ENCODE assay signal across 9 cellular contexts in the genomic region with DNA sequence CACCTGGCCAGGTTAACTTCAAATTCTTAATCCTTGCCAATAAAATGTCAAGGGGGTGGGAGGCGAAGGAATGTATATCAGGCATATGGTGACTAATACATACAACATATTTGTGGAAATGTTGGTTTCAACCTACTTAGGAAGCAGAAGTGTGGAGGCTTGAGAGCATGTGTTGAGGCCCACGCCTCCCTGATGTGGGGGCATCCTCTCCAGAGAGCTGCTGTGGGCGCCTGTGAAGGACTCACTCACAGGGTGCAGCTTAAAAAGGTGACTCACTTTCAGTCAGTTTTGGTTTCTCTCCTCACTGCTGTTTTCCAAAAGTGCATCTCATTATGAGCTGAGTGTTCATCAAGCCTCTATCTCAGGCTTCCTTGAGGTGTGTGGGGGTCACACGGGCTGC. TPM values are rescaled to one million over a fixed set of nuclear protein-coding genes. Genes with fewer than 3 reads are reported as not detected.
DNase-seq lines count a peak whose midpoint lies in the region; ATAC-seq and TF ChIP-seq lines count a peak whose summit lies in the region.
"Had no signal": no experiment of that assay in that cellular context is flagged by ENCODE, and none has a peak within 500 bp of the region (broad histone marks: within the 10 kb centered on the region; RNA-seq: fewer than 3 reads in every experiment).

No MANE protein-coding gene starts in this region.

- intact Hi-C loops in stomach (cut with DNase I; ENCODE audit: low total_unique reads) = no loop called here

- H3F3A ChIP-seq in GM23338 (replicated peaks; ENCODE audit: low read depth) = no peaks in the 10 kb centered on the region

- no peaks in the 10 kb centered on the region for H3K36me3 Mint-ChIP-seq in GM23338 (ENCODE audit: low read depth)

- no peaks in the 10 kb centered on the region for H3K36me3 ChIP-seq in GM23338 (ENCODE audit: insufficient read depth)
- H3K36me3 ChIP-seq in stomach = no peaks in the 10 kb centered on the region

- H3K4me1 ChIP-seq in GM23338 (ENCODE audit: insufficient read depth) (no peaks in the 10 kb centered on the region; the same call in 1 of the 2 replicates), stomach (peaks cover 0 to 2% (median under 1%) of the 10 kb centered on the region in 4 donors)

- DNase-seq in GM13977 (ENCODE audit: low spot score) (peak; percentile 52), GM23338 (ENCODE audit: low spot score) (no peak), RKO (ENCODE audit: low spot score) (peak; percentile 7), non-pigmented ciliary epithelial cell (ENCODE audit: low read depth) (peak; percentile 91), NCI-H82 (lab: John Stamatoyannopoulos, UW) (no peak), NCI-H2029 (lab: John Stamatoyannopoulos, UW) (no peak), stomach (no peak)
- DNase-seq: NCI-H510A had no signal

- H3K9me3 Mint-ChIP-seq in GM23338 = peaks cover 8% of the 10 kb centered on the region; the same call in 1 of the 3 replicates

- no peak overlapping the region for H3K4me2 ChIP-seq in GM23338

- in situ Hi-C loops in GM13977 (cut with MboI; ENCODE audit: low pct_unique_long_range_greater_than_20kb, low sequenced_read_pairs, unreplicated experiment) = no loop called here

- peaks cover 9% of the 10 kb centered on the region for H3K4me1 Mint-ChIP-seq in GM23338

- no peaks in the 10 kb centered on the region for H3K79me2 ChIP-seq in GM23338 (replicated peaks; ENCODE audit: insufficient read depth)

- no peak overlapping the region for H3K4me3 ChIP-seq in GM23338
- H3K4me3 ChIP-seq in stomach = no peak overlapping the region

- H3K27ac ChIP-seq in GM23338 (ENCODE audit: low read depth) (no peak overlapping the region), stomach (no peak overlapping the region)

- H2AFZ ChIP-seq in GM23338 = peak overlapping the region; percentile 80; the same call in 1 of the 2 replicates

- no peak overlapping the region for H3K4me3 Mint-ChIP-seq in GM23338

- no peak overlapping the region for H3K27ac Mint-ChIP-seq in GM23338

- no peaks in the 10 kb centered on the region for H3K27me3 ChIP-seq in GM23338 (ENCODE audit: insufficient read depth)
- H3K27me3 ChIP-seq in stomach = no peaks in the 10 kb centered on the region

- TF ChIP-seq CTCF in GM13977 (IDR thresholded peaks at IDR 0.05; ENCODE audit: extremely low read depth, insufficient read depth, missing control alignments) (no peak), GM23338 (conservative IDR thresholded peaks at IDR 0.05; ENCODE audit: low read depth in 2 of 2) (no peak), stomach (IDR thresholded peaks at IDR 0.05) (no peak)

- H3K27me3 Mint-ChIP-seq in GM23338 (ENCODE audit: insufficient read depth, low read depth, poor library complexity) = peaks cover 2% of the 10 kb centered on the region

- ATAC-seq in GM23338 = no peak
- ATAC-seq in GM19397 (IDR thresholded peaks at IDR 0.05; ENCODE audit: unreplicated experiment) = no peak

- no peaks in the 10 kb centered on the region for H4K20me1 ChIP-seq in GM23338 (replicated peaks; ENCODE audit: insufficient read depth)

- H3K9me3 ChIP-seq in stomach = no peaks in the 10 kb centered on the region

- WGBS in stomach, 5 donors = 68 to 84% (median 82%) methylated on average over 4 of the region's 4 CpGs

- TF ChIP-seq EP300 in stomach (IDR thresholded peaks at IDR 0.05) = no peak

- no peaks in the 10 kb centered on the region for H3K9me2 ChIP-seq in GM23338 (ENCODE audit: insufficient read depth)

- no peak for TF ChIP-seq POLR2A in stomach (IDR thresholded peaks at IDR 0.05)

TF ChIP-seq in GM23338, 12 proteins besides CTCF, POLR2A, EP300 and RAD21 (continues in another document):
- no peak for TF ChIP-seq EZH2 (IDR thresholded peaks at IDR 0.05; ENCODE audit: low read depth, unreplicated experiment)
- no peak for TF ChIP-seq ZNF331 (CRISPR knock-in tag; IDR thresholded peaks at IDR 0.05; ENCODE audit: low read depth)
- TF ChIP-seq STAT1 (IDR thresholded peaks at IDR 0.05; ENCODE audit: unreplicated experiment) = no peak
- no peak for TF ChIP-seq CREB1 (CRISPR knock-in tag; IDR thresholded peaks at IDR 0.05; ENCODE audit: low read depth)
- TF ChIP-seq, protein P1, sequence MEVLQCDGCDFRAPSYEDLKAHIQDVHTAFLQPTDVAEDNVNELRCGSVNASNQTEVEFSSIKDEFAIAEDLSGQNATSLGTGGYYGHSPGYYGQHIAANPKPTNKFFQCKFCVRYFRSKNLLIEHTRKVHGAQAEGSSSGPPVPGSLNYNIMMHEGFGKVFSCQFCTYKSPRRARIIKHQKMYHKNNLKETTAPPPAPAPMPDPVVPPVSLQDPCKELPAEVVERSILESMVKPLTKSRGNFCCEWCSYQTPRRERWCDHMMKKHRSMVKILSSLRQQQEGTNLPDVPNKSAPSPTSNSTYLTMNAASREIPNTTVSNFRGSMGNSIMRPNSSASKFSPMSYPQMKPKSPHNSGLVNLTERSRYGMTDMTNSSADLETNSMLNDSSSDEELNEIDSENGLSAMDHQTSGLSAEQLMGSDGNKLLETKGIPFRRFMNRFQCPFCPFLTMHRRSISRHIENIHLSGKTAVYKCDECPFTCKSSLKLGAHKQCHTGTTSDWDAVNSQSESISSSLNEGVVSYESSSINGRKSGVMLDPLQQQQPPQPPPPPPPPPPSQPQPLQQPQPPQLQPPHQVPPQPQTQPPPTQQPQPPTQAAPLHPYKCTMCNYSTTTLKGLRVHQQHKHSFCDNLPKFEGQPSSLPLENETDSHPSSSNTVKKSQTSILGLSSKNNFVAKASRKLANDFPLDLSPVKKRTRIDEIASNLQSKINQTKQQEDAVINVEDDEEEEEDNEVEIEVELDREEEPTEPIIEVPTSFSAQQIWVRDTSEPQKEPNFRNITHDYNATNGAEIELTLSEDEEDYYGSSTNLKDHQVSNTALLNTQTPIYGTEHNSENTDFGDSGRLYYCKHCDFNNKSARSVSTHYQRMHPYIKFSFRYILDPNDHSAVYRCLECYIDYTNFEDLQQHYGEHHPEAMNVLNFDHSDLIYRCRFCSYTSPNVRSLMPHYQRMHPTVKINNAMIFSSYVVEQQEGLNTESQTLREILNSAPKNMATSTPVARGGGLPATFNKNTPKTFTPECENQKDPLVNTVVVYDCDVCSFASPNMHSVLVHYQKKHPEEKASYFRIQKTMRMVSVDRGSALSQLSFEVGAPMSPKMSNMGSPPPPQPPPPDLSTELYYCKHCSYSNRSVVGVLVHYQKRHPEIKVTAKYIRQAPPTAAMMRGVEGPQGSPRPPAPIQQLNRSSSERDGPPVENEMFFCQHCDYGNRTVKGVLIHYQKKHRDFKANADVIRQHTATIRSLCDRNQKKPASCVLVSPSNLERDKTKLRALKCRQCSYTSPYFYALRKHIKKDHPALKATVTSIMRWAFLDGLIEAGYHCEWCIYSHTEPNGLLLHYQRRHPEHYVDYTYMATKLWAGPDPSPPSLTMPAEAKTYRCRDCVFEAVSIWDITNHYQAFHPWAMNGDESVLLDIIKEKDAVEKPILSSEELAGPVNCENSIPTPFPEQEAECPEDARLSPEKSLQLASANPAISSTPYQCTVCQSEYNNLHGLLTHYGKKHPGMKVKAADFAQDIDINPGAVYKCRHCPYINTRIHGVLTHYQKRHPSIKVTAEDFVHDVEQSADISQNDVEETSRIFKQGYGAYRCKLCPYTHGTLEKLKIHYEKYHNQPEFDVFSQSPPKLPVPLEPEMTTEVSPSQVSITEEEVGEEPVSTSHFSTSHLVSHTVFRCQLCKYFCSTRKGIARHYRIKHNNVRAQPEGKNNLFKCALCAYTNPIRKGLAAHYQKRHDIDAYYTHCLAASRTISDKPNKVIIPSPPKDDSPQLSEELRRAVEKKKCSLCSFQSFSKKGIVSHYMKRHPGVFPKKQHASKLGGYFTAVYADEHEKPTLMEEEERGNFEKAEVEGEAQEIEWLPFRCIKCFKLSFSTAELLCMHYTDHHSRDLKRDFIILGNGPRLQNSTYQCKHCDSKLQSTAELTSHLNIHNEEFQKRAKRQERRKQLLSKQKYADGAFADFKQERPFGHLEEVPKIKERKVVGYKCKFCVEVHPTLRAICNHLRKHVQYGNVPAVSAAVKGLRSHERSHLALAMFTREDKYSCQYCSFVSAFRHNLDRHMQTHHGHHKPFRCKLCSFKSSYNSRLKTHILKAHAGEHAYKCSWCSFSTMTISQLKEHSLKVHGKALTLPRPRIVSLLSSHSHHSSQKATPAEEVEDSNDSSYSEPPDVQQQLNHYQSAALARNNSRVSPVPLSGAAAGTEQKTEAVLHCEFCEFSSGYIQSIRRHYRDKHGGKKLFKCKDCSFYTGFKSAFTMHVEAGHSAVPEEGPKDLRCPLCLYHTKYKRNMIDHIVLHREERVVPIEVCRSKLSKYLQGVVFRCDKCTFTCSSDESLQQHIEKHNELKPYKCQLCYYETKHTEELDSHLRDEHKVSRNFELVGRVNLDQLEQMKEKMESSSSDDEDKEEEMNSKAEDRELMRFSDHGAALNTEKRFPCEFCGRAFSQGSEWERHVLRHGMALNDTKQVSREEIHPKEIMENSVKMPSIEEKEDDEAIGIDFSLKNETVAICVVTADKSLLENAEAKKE (CRISPR knock-in tag; IDR thresholded peaks at IDR 0.05) = no peak
- TF ChIP-seq EZH2phosphoT487 (IDR thresholded peaks at IDR 0.05; ENCODE audit: unreplicated experiment) = no peak
- TF ChIP-seq POLR2AphosphoS5 (IDR thresholded peaks at IDR 0.05; ENCODE audit: low read depth) = no peak
- no peak for TF ChIP-seq JUNB (IDR thresholded peaks at IDR 0.05; ENCODE audit: unreplicated experiment)
- TF ChIP-seq, protein P2, sequence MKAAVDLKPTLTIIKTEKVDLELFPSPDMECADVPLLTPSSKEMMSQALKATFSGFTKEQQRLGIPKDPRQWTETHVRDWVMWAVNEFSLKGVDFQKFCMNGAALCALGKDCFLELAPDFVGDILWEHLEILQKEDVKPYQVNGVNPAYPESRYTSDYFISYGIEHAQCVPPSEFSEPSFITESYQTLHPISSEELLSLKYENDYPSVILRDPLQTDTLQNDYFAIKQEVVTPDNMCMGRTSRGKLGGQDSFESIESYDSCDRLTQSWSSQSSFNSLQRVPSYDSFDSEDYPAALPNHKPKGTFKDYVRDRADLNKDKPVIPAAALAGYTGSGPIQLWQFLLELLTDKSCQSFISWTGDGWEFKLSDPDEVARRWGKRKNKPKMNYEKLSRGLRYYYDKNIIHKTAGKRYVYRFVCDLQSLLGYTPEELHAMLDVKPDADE (IDR thresholded peaks at IDR 0.05) = no peak
- TF ChIP-seq ZNF114 (CRISPR knock-in tag; IDR thresholded peaks at IDR 0.05) = no peak

RNA-seq across cellular contexts. Expression of a gene that starts 27.5 kb away (rescaled TPM):
- total RNA-seq in GM23338 (2014; rRNA removed; shearing (Covaris generic)) = 5.4 and 7.3 TPM in 2 replicates
- polyA plus RNA-seq in GM23338 (2016; fragmentation: Nextera tagmentation; extraction: Ambion mirVana) (5.0 and 6.4 TPM in 2 replicates), stomach (1 to 10 TPM; 5.4 to 8.3 (median 6.3) TPM)
- 10 to 100 TPM; 11.6 to 30.9 (median 16.1) TPM for total RNA-seq in stomach

Comparison
In these comparisons a context has a peak if more than half of its experiments do, and no peak if none do; other contexts are left out.
1. DNase-seq: peak in GM13977 (single experiment), RKO (single experiment) and non-pigmented ciliary epithelial cell (single experiment); none in GM23338 (single experiment), NCI-H82 (single experiment), NCI-H2029 (single experiment) and stomach (single experiment).